19 cellular contexts compared by ENCODE assay signal in genomic region chr7:43771567-43771966, GRCh38. TPM values are rescaled to one million over a fixed set of nuclear protein-coding genes. Genes with fewer than 3 reads are reported as not detected.
DNase-seq lines count a peak whose midpoint lies in the region; TF ChIP-seq lines count a peak whose summit lies in the region.
"Had no signal": no experiment of that assay in that cellular context is flagged by ENCODE, and none has a peak within 500 bp of the region (broad histone marks: within the 10 kb centered on the region; RNA-seq: fewer than 3 reads in every experiment).

No MANE protein-coding gene starts in this region.

- no TSS peak for BruUV-seq in MCF 10A (replicated peaks; lab: Mats Ljungman, UMichigan)

- H2AFZ ChIP-seq in neural progenitor cell (replicated peaks): no peak overlapping the region

- no peak for DNase-seq in MCF 10A (ENCODE audit: unreplicated experiment)
- DNase-seq in breast epithelium (ENCODE audit: low spot score in 2 of 2): no peak
- no peak for DNase-seq in glutamatergic neuron
- DNase-seq in neural progenitor cell (ENCODE audit: low spot score): no peak
- no peak for DNase-seq in HAP-1 (ENCODE audit: low spot score in 2 of 2)
- DNase-seq in dorsolateral prefrontal cortex: no peak
- DNase-seq in HFFc6: no peak
- DNase-seq: AML-193; C1 segment of cervical spinal cord; DMS53; GDM1; GOT3; MM.1S; NCI-H1092; NCI-H1436 treated with DMSO at 0.1 percent for 48 hours; NCI-H1930; NCI-H510A; NCI-H748 treated with DMSO at 0.1 percent for 48 hours; NK-92 treated with Interleukin-12 subunit alpha and Interleukin-12 subunit beta, amount 100 ng/mL, for 24 hours had no signal

- CTCF ChIA-PET in MCF 10A (lab: Yijun Ruan, JAX): interaction anchor here (0.9 kb wide), 1 partner anchor 42 kb away, joined by 3 read pairs; no protein-coding TSS in a partner anchor

- H3K9me3 ChIP-seq in breast epithelium (no peaks in the 10 kb centered on the region), neural progenitor cell (ENCODE audit: low read depth) (no peaks in the 10 kb centered on the region), HAP-1 (no peaks in the 10 kb centered on the region; the same call in 1 of the 2 replicates)

- intact Hi-C loops in MCF 10A (cut with micrococcal nuclease): no loop called here
- intact Hi-C loops in breast epithelium (cut with DNase I; ENCODE audit: low total_unique reads): no loop called here
- intact Hi-C loops in dorsolateral prefrontal cortex (cut with DNase I): no loop called here

- TF ChIP-seq POLR2A in breast epithelium (IDR thresholded peaks at IDR 0.05): no peak

- H3K4me1 Mint-ChIP-seq in MCF 10A (ENCODE audit: insufficient read depth, unreplicated experiment): peaks cover 5% of the 10 kb centered on the region
- peaks cover 6% of the 10 kb centered on the region for H3K4me1 Mint-ChIP-seq in glutamatergic neuron (ENCODE audit: low read depth, unreplicated experiment)
- peaks cover 3% of the 10 kb centered on the region for H3K4me1 Mint-ChIP-seq in neural progenitor cell
- no peaks in the 10 kb centered on the region for H3K4me1 Mint-ChIP-seq in HFFc6 (ENCODE audit: low read depth)

- H3K4me1 ChIP-seq in breast epithelium: no peaks in the 10 kb centered on the region
- H3K4me1 ChIP-seq in neural progenitor cell: no peaks in the 10 kb centered on the region
- peaks cover 7% of the 10 kb centered on the region; the same call in 1 of the 2 replicates for H3K4me1 ChIP-seq in HAP-1

- H3K4me3 Mint-ChIP-seq in MCF 10A (ENCODE audit: unreplicated experiment) (no peak overlapping the region), glutamatergic neuron (ENCODE audit: unreplicated experiment) (no peak overlapping the region), neural progenitor cell (no peak overlapping the region), HFFc6 (no peak overlapping the region)

- H3K9me3 Mint-ChIP-seq in MCF 10A (ENCODE audit: unreplicated experiment) (no peaks in the 10 kb centered on the region), glutamatergic neuron (ENCODE audit: unreplicated experiment) (peaks cover 4% of the 10 kb centered on the region), neural progenitor cell (peaks cover 8% of the 10 kb centered on the region), HFFc6 (no peaks in the 10 kb centered on the region)

- H4K20me1 ChIP-seq in neural progenitor cell (ENCODE audit: low read depth): no peaks in the 10 kb centered on the region

- no peak overlapping the region for H3K4me2 ChIP-seq in neural progenitor cell

- H3K27me3 ChIP-seq in breast epithelium (no peaks in the 10 kb centered on the region), neural progenitor cell (no peaks in the 10 kb centered on the region), HAP-1 (ENCODE audit: low read depth) (no peaks in the 10 kb centered on the region), dorsolateral prefrontal cortex (no peaks in the 10 kb centered on the region)

- H3K9ac ChIP-seq in neural progenitor cell: no peak overlapping the region

- POLR2A ChIA-PET in MCF 10A (lab: Yijun Ruan, JAX): no interaction called here

- in situ Hi-C loops in HAP-1 (cut with MboI; ENCODE audit: low sequenced_read_pairs): no loop called here

- peak overlapping the region; percentile 39 for H3K27ac Mint-ChIP-seq in MCF 10A (ENCODE audit: low read depth, unreplicated experiment)
- peak overlapping the region; percentile 5 for H3K27ac Mint-ChIP-seq in glutamatergic neuron (ENCODE audit: unreplicated experiment)
- H3K27ac Mint-ChIP-seq in neural progenitor cell: peak overlapping the region; percentile 73
- H3K27ac Mint-ChIP-seq in HFFc6: no peak overlapping the region

- H3K36me3 Mint-ChIP-seq in MCF 10A (ENCODE audit: insufficient read depth, unreplicated experiment) (peaks cover 10% of the 10 kb centered on the region), glutamatergic neuron (ENCODE audit: unreplicated experiment) (peaks cover 11% of the 10 kb centered on the region), neural progenitor cell (no peaks in the 10 kb centered on the region), HFFc6 (ENCODE audit: low read depth) (peaks cover 9% of the 10 kb centered on the region; the same call in 1 of the 2 replicates)

- H3K36me3 ChIP-seq in breast epithelium (no peaks in the 10 kb centered on the region), neural progenitor cell (no peaks in the 10 kb centered on the region), HAP-1 (replicated peaks) (peaks cover 11% of the 10 kb centered on the region)

- H3K27me3 Mint-ChIP-seq in MCF 10A (ENCODE audit: insufficient read depth, unreplicated experiment) (no peaks in the 10 kb centered on the region), glutamatergic neuron (ENCODE audit: unreplicated experiment) (peaks cover 3% of the 10 kb centered on the region), neural progenitor cell (ENCODE audit: insufficient read depth, low read depth) (peaks cover 4% of the 10 kb centered on the region), HFFc6 (ENCODE audit: insufficient read depth) (no peaks in the 10 kb centered on the region; the same call in 1 of the 2 replicates)

- no peaks in the 10 kb centered on the region for H3K79me2 ChIP-seq in neural progenitor cell (ENCODE audit: low read depth)

- no peak overlapping the region for H3K4me3 ChIP-seq in breast epithelium
- no peak overlapping the region for H3K4me3 ChIP-seq in neural progenitor cell
- H3K4me3 ChIP-seq in HAP-1: no peak overlapping the region
- H3K4me3 ChIP-seq in dorsolateral prefrontal cortex: no peak overlapping the region

- TF ChIP-seq CTCF in MCF 10A (IDR thresholded peaks at IDR 0.05; ENCODE audit: unreplicated experiment) (no peak), breast epithelium (IDR thresholded peaks at IDR 0.05) (no peak), glutamatergic neuron (IDR thresholded peaks at IDR 0.05; ENCODE audit: partially characterized antibody, unreplicated experiment) (no peak), neural progenitor cell (IDR thresholded peaks at IDR 0.05) (no peak), dorsolateral prefrontal cortex (IDR thresholded peaks at IDR 0.05 in 54 of 56, conservative IDR thresholded peaks at IDR 0.05 in 2 of 56; ENCODE audit: low read depth in 1 of 56, partially characterized antibody in 56 of 56) (no peak), HFFc6 (IDR thresholded peaks at IDR 0.05) (no peak)

- H3F3A ChIP-seq in neural progenitor cell (ENCODE audit: low read depth): no peaks in the 10 kb centered on the region

- no peak overlapping the region for H3K27ac ChIP-seq in breast epithelium
- H3K27ac ChIP-seq in neural progenitor cell: no peak overlapping the region
- H3K27ac ChIP-seq in dorsolateral prefrontal cortex: no peak overlapping the region

RNA-seq across cellular contexts. Expression of gene BLVRA, which starts 13.1 kb away (rescaled TPM):
- total RNA-seq in MCF 10A (2022) (41.2 and 46.0 TPM in 2 replicates), breast epithelium (10 to 100 TPM; 56.9 to 80.6 (median 62.9) TPM), glutamatergic neuron (ENCODE audit: unreplicated experiment) (63.4 TPM), neural progenitor cell (ENCODE audit: low replicate concordance) (24.6 and 27.9 TPM in 2 replicates), dorsolateral prefrontal cortex (10 to 100 TPM; 19.9 to 63.4 (median 43.2) TPM)
- total RNA-seq in HFFc6 (2021; fragmentation: NEBNext Ultra II Directional; extraction: Animal tissue kit (Norgen Biotek cat#: 25700)): 10 to 100 TPM; 29.0 to 43.9 (median 36.0) TPM

RNA-seq across cellular contexts. Expression of gene COA1, which starts 42.2 kb away (rescaled TPM):
- total RNA-seq in MCF 10A (2022) (65.5 and 68.5 TPM in 2 replicates), breast epithelium (10 to 100 TPM; 39.0 to 94.3 (median 91.4) TPM), glutamatergic neuron (ENCODE audit: unreplicated experiment) (73.7 TPM), neural progenitor cell (ENCODE audit: low replicate concordance) (171 and 192 TPM in 2 replicates), dorsolateral prefrontal cortex (10 to 100 TPM; 52.0 to 94.0 (median 71.9) TPM)
- total RNA-seq in HFFc6 (2021; fragmentation: NEBNext Ultra II Directional; extraction: Animal tissue kit (Norgen Biotek cat#: 25700)): 10 to 100 TPM; 52.5 to 61.5 (median 57.3) TPM
